16 cellular contexts compared by ENCODE assay signal in the genomic region with DNA sequence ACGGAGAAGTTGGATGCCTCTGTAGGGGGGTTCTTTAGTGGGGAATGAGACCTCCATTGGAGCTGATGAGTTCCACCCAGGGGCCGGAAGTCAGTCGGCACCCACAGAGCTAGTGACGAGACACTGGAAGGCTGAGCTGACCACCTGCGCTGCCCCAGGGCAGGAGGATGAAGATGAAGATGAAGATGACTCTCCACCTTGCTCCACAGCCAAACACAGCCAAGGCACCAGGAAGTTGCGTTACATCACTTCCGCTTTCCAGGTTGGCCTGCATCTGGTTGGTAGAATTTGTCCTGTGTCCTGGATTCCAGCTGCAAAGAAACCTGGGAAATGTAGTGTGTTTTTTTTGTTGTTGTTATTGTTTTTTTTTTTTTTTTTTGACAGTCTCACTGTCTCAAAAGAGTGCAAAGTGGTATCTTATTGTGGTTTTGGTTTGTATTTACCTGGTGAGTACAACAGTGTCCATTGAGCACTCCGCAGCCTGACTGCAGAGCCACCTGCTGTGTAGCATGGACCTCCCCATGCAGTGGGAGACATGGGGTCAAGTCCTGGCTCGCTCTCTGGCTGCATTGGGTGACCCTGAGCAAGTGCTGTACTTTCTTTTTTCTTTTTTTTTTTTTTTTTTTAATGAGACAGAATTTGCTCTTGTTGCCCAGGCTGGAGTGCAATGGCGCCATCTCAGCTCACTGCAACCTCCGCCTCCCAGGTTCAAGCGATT. TPM values are rescaled to one million over a fixed set of nuclear protein-coding genes. Genes with fewer than 3 reads are reported as not detected.
DNase-seq lines count a peak whose midpoint lies in the region; ATAC-seq, FAIRE-seq and TF ChIP-seq lines count a peak whose summit lies in the region.
"Had no signal": no experiment of that assay in that cellular context is flagged by ENCODE, and none has a peak within 500 bp of the region (broad histone marks: within the 10 kb centered on the region; RNA-seq: fewer than 3 reads in every experiment).

No MANE protein-coding gene starts in this region.

- H3K9me3 Mint-ChIP-seq in activated CD4-positive, alpha-beta memory T cell treated with anti-CD3 and anti-CD28 coated beads for 36 hours: no peaks in the 10 kb centered on the region
- H3K9me3 Mint-ChIP-seq in activated CD4-positive, alpha-beta memory T cell treated with anti-CD3 and anti-CD28 coated beads, Interleukin-2, amount 10 ng/mL, durations not matched to agents 7 days and 5 days: no peaks in the 10 kb centered on the region
- no peaks in the 10 kb centered on the region for H3K9me3 Mint-ChIP-seq in stimulated activated naive CD8-positive, alpha-beta T cell treated with anti-CD3 and anti-CD28 coated beads, Interleukin-15, amount 100 ng/mL, for 72 hours

- H3K9me3 ChIP-seq in OCI-LY1 (ENCODE audit: low read length) (0 out of 2 replicates have a peak, but pooled peaks cover 3% of the 10 kb centered on the region), K562 (replicated peaks; ENCODE audit: control insufficient read depth, insufficient read depth, low read depth, low read length) (no peaks in the 10 kb centered on the region), gastrocnemius medialis (no peaks in the 10 kb centered on the region), kidney (ENCODE audit: control insufficient read depth in 1 of 2, low read length in 2 of 2) (peaks cover 0 to 5% of the 10 kb centered on the region in 2 donors)
- H3K9me3 ChIP-seq: vagina had no signal

- TF ChIP-seq EP300 in K562 (IDR thresholded peaks at IDR 0.05; ENCODE audit: low read length): no peak

- no peaks in the 10 kb centered on the region for H3K9me1 ChIP-seq in K562 (ENCODE audit: control insufficient read depth, insufficient read depth, low read length)

- H3K27me3 Mint-ChIP-seq in activated CD4-positive, alpha-beta memory T cell treated with anti-CD3 and anti-CD28 coated beads for 36 hours: no peaks in the 10 kb centered on the region
- no peaks in the 10 kb centered on the region for H3K27me3 Mint-ChIP-seq in activated CD4-positive, alpha-beta memory T cell treated with anti-CD3 and anti-CD28 coated beads, Interleukin-2, amount 10 ng/mL, durations not matched to agents 7 days and 5 days
- no peaks in the 10 kb centered on the region for H3K27me3 Mint-ChIP-seq in stimulated activated naive CD8-positive, alpha-beta T cell treated with anti-CD3 and anti-CD28 coated beads, Interleukin-15, amount 100 ng/mL, for 72 hours

- BruUV-seq in K562 (replicated peaks; lab: Mats Ljungman, UMichigan): no TSS peak

- H3K79me2 ChIP-seq in OCI-LY1 (ENCODE audit: insufficient read depth, low read length) (peaks cover 8% of the 10 kb centered on the region), K562 (ENCODE audit: control insufficient read depth, insufficient read depth, low read length) (peaks cover 24% of the 10 kb centered on the region)

- FAIRE-seq in K562 (lab: Jason Lieb, UNC) (peak; percentile 75), kidney (lab: Jason Lieb, UNC) (no peak)

- peak overlapping the region; percentile 94 for H3K4me2 ChIP-seq in OCI-LY1 (ENCODE audit: low read length)
- 0 out of 2 replicates have a peak overlapping the region, but pooled peaks have one; percentile 99 for H3K4me2 ChIP-seq in K562 (ENCODE audit: insufficient read depth, low read length)

- H3K27ac ChIP-seq in OCI-LY1 (ENCODE audit: low read depth, low read length, poor library complexity, severe bottlenecking) (peak overlapping the region; percentile 61), K562 (ENCODE audit: extremely low read depth, low read depth, low read length) (no peak overlapping the region), gastrocnemius medialis (peak overlapping the region in 3 of 4 donors; percentile 90 to 100 (median 99)), kidney (ENCODE audit: low read depth in 2 of 2, low read length in 2 of 2) (no peak overlapping the region)

- H4K20me1 ChIP-seq in OCI-LY1 (ENCODE audit: insufficient read depth, low read length): no peaks in the 10 kb centered on the region
- H4K20me1 ChIP-seq in K562 (replicated peaks; ENCODE audit: control insufficient read depth, insufficient read depth, low read length): no peaks in the 10 kb centered on the region

- TF ChIP-seq RAD21 in K562 (CRISPR knock-in tag; conservative IDR thresholded peaks at IDR 0.05 in 1 of 2, IDR thresholded peaks at IDR 0.05 in 1 of 2): no peak

- in situ Hi-C loops in K562 (cut with MboI) (loop anchor here (10.0 kb wide), 1 partner anchor 385 kb away; the partner anchor contains the start of gene RPS11), gastrocnemius medialis (cut with MboI; ENCODE audit: low sequenced_read_pairs in 4 of 4) (loop anchor here in 2 of 4 donors (10.0 kb wide), 1 partner anchor 65 kb away; the partner anchor contains the start of genes FUZ (in 2 of the 2) and MED25 (in 2 of the 2))

- H3K4me1 ChIP-seq in OCI-LY1 (ENCODE audit: insufficient read depth, low read length, severe bottlenecking): peaks cover 30% of the 10 kb centered on the region
- peaks cover 9 to 69% of the 10 kb centered on the region in 2 experiments; a peak in 4 of 5 replicates for H3K4me1 ChIP-seq in K562 (replicated peaks in 1 of 2; ENCODE audit: control insufficient read depth in 2 of 2, insufficient read depth in 2 of 2, low read length in 2 of 2)
- peaks cover 23 to 29% of the 10 kb centered on the region in 2 donors for H3K4me1 ChIP-seq in gastrocnemius medialis
- peaks cover 14 to 18% of the 10 kb centered on the region in 2 donors for H3K4me1 ChIP-seq in kidney (ENCODE audit: control insufficient read depth in 1 of 2, insufficient read depth in 1 of 2, low read depth in 1 of 2, low read length in 2 of 2)

- DNase-seq in activated CD4-positive, alpha-beta memory T cell treated with anti-CD3 and anti-CD28 coated beads for 36 hours: peak; percentile 35
- DNase-seq in activated CD4-positive, alpha-beta memory T cell treated with anti-CD3 and anti-CD28 coated beads, Interleukin-2, amount 10 ng/mL, durations not matched to agents 7 days and 5 days: no peak
- DNase-seq in K562 (ENCODE audit: extremely low read depth in 1 of 4, low spot score in 3 of 4) (no peak), gastrocnemius medialis (peak in 1 of 2 donors; percentile 15), activated T-cell treated with anti-CD3 and anti-CD28 coated beads for 4 hours (no peak), kidney (no peak)
- DNase-seq in stimulated activated naive CD8-positive, alpha-beta T cell treated with anti-CD3 and anti-CD28 coated beads, Interleukin-15, amount 100 ng/mL, for 72 hours: no peak
- DNase-seq: activated CD8-positive, alpha-beta T cell treated with anti-CD3 and anti-CD28 coated beads, Interleukin-2, amount 10 ng/mL, durations not matched to agents 7 days and 5 days; amniotic stem cell; foreskin fibroblast; GDM1; NCI-H146; NCI-H69 had no signal

- peaks cover 46% of the 10 kb centered on the region for H3K36me3 Mint-ChIP-seq in activated CD4-positive, alpha-beta memory T cell treated with anti-CD3 and anti-CD28 coated beads for 36 hours
- H3K36me3 Mint-ChIP-seq in activated CD4-positive, alpha-beta memory T cell treated with anti-CD3 and anti-CD28 coated beads, Interleukin-2, amount 10 ng/mL, durations not matched to agents 7 days and 5 days (ENCODE audit: low read depth): peaks cover 48% of the 10 kb centered on the region

- CTCF ChIA-PET in activated CD4-positive, alpha-beta memory T cell treated with anti-CD3 and anti-CD28 coated beads for 36 hours (lab: Charles Lee): interaction anchor here (0.6 kb wide), 1 partner anchor 1521 kb away, joined by 3 read pairs; no protein-coding TSS in a partner anchor
- CTCF ChIA-PET in activated CD4-positive, alpha-beta memory T cell treated with anti-CD3 and anti-CD28 coated beads, Interleukin-2, amount 10 ng/mL, durations not matched to agents 7 days and 5 days (lab: Charles Lee): no interaction called here
- CTCF ChIA-PET in K562 (lab: Yijun Ruan, JAX; ENCODE audit: low intra/inter-chr PET ratio): no interaction called here

- no peaks in the 10 kb centered on the region for H3F3A ChIP-seq in OCI-LY1 (ENCODE audit: insufficient read depth, low read length)

- POLR2A ChIA-PET in activated CD4-positive, alpha-beta memory T cell treated with anti-CD3 and anti-CD28 coated beads for 36 hours (lab: Charles Lee): interaction anchor here (1.0 to 1.6 kb wide), 2 partner anchors 13 to 32 kb away, joined by 3 to 5 read pairs; no protein-coding TSS in a partner anchor
- POLR2A ChIA-PET in activated CD4-positive, alpha-beta memory T cell treated with anti-CD3 and anti-CD28 coated beads, Interleukin-2, amount 10 ng/mL, durations not matched to agents 7 days and 5 days (lab: Charles Lee): interaction anchor here (1.8 kb wide), 1 partner anchor 48 kb away, joined by 4 read pairs; no protein-coding TSS in a partner anchor
- POLR2A ChIA-PET in K562 (lab: Yijun Ruan, JAX): interaction anchor here (0.7 to 1.6 kb wide), 3 partner anchors 11 to 427 kb away, joined by 3 to 4 read pairs (median 4); partner anchors contain the start of genes ATF5 and NUP62

- ATAC-seq in K562 (no peak), gastrocnemius medialis (no peak)
- ATAC-seq in stimulated activated naive CD8-positive, alpha-beta T cell treated with anti-CD3 and anti-CD28 coated beads, Interleukin-15, amount 100 ng/mL, for 72 hours: no peak
- ATAC-seq: activated CD8-positive, alpha-beta T cell treated with anti-CD3 and anti-CD28 coated beads, Interleukin-2, amount 10 ng/mL, durations not matched to agents 7 days and 5 days had no signal

- H2AFZ ChIP-seq in OCI-LY1 (ENCODE audit: low read length): no peak overlapping the region
- no peak overlapping the region for H2AFZ ChIP-seq in K562 (ENCODE audit: low read depth, low read length)

- H3K27me3 ChIP-seq in OCI-LY1 (ENCODE audit: insufficient read depth, low read length) (no peaks in the 10 kb centered on the region), K562 (ENCODE audit: control insufficient read depth in 2 of 2, insufficient read depth in 2 of 2, low read length in 2 of 2) (no peaks in the 10 kb centered on the region), gastrocnemius medialis (no peaks in the 10 kb centered on the region)
- H3K27me3 ChIP-seq: vagina had no signal

- peak overlapping the region; percentile 98 for H3K9ac ChIP-seq in OCI-LY1 (ENCODE audit: low read length)
- H3K9ac ChIP-seq in K562 (ENCODE audit: insufficient read depth in 1 of 2, low read depth in 2 of 2, low read length in 2 of 2): no peak overlapping the region; a peak in 1 of 4 replicates
- no peak overlapping the region for H3K9ac ChIP-seq in kidney (ENCODE audit: low read length in 2 of 2)

- WGBS in K562 (ENCODE audit: insufficient coverage, low coverage, missing lambda C conversion rate): 87% methylated on average over 12 of the region's 12 CpGs

- TF ChIP-seq CTCF in OCI-LY1 (IDR thresholded peaks at IDR 0.05; ENCODE audit: low read length) (no peak), K562 (IDR thresholded peaks at IDR 0.05 in 2 of 3, conservative IDR thresholded peaks at IDR 0.05 in 1 of 3; ENCODE audit: insufficient read depth in 2 of 3, low read depth in 1 of 3, low read length in 3 of 3) (no peak), gastrocnemius medialis (IDR thresholded peaks at IDR 0.05 in 4 of 5, conservative IDR thresholded peaks at IDR 0.05 in 1 of 5) (no peak), kidney (IDR thresholded peaks at IDR 0.05; ENCODE audit: borderline replicate concordance, extremely low read depth, insufficient read depth) (no peak)

- H3K4me3 ChIP-seq in OCI-LY1 (ENCODE audit: low read depth, low read length, poor library complexity, severe bottlenecking): peak overlapping the region; percentile 93
- H3K4me3 ChIP-seq in K562: no peak overlapping the region
- H3K4me3 ChIP-seq in gastrocnemius medialis: no peak overlapping the region
- H3K4me3 ChIP-seq in kidney (ENCODE audit: low read length in 2 of 2): no peak overlapping the region

- TF ChIP-seq POLR2A in K562 (conservative IDR thresholded peaks at IDR 0.05): no peak
- no peak for TF ChIP-seq POLR2A in gastrocnemius medialis (IDR thresholded peaks at IDR 0.05)

- peaks cover 25% of the 10 kb centered on the region for H3K4me1 Mint-ChIP-seq in activated CD4-positive, alpha-beta memory T cell treated with anti-CD3 and anti-CD28 coated beads for 36 hours (ENCODE audit: low read depth)
- H3K4me1 Mint-ChIP-seq in activated CD4-positive, alpha-beta memory T cell treated with anti-CD3 and anti-CD28 coated beads, Interleukin-2, amount 10 ng/mL, durations not matched to agents 7 days and 5 days: peaks cover 29% of the 10 kb centered on the region
- peaks cover 33% of the 10 kb centered on the region for H3K4me1 Mint-ChIP-seq in stimulated activated naive CD8-positive, alpha-beta T cell treated with anti-CD3 and anti-CD28 coated beads, Interleukin-15, amount 100 ng/mL, for 72 hours

- no peak overlapping the region for H3K4me3 Mint-ChIP-seq in activated CD4-positive, alpha-beta memory T cell treated with anti-CD3 and anti-CD28 coated beads for 36 hours
- H3K4me3 Mint-ChIP-seq in activated CD4-positive, alpha-beta memory T cell treated with anti-CD3 and anti-CD28 coated beads, Interleukin-2, amount 10 ng/mL, durations not matched to agents 7 days and 5 days: no peak overlapping the region
- peak overlapping the region in 1 of 2 donors; percentile 27 for H3K4me3 Mint-ChIP-seq in stimulated activated naive CD8-positive, alpha-beta T cell treated with anti-CD3 and anti-CD28 coated beads, Interleukin-15, amount 100 ng/mL, for 72 hours
- H3K4me3 Mint-ChIP-seq: activated CD8-positive, alpha-beta T cell treated with anti-CD3 and anti-CD28 coated beads, Interleukin-2, amount 10 ng/mL, durations not matched to agents 7 days and 5 days had no signal

- no peaks in the 10 kb centered on the region for H3K9me2 ChIP-seq in OCI-LY1 (ENCODE audit: low read depth, low read length)

- H3K36me3 ChIP-seq in OCI-LY1 (ENCODE audit: insufficient read depth, low read length) (peaks cover 47% of the 10 kb centered on the region), K562 (ENCODE audit: control insufficient read depth, insufficient read depth, low read length) (peaks cover 57% of the 10 kb centered on the region), gastrocnemius medialis (peaks cover 14 to 64% of the 10 kb centered on the region in 2 donors), kidney (ENCODE audit: control insufficient read depth in 1 of 2, insufficient read depth in 2 of 2, low read length in 2 of 2) (peaks cover 31 to 56% of the 10 kb centered on the region in 2 donors)

- H3K27ac Mint-ChIP-seq in activated CD4-positive, alpha-beta memory T cell treated with anti-CD3 and anti-CD28 coated beads for 36 hours: peak overlapping the region; percentile 49
- H3K27ac Mint-ChIP-seq in activated CD4-positive, alpha-beta memory T cell treated with anti-CD3 and anti-CD28 coated beads, Interleukin-2, amount 10 ng/mL, durations not matched to agents 7 days and 5 days: no peak overlapping the region
- no peak overlapping the region for H3K27ac Mint-ChIP-seq in stimulated activated naive CD8-positive, alpha-beta T cell treated with anti-CD3 and anti-CD28 coated beads, Interleukin-15, amount 100 ng/mL, for 72 hours
- H3K27ac Mint-ChIP-seq: activated CD8-positive, alpha-beta T cell treated with anti-CD3 and anti-CD28 coated beads, Interleukin-2, amount 10 ng/mL, durations not matched to agents 7 days and 5 days had no signal

- intact Hi-C loops in activated CD4-positive, alpha-beta memory T cell treated with anti-CD3 and anti-CD28 coated beads for 36 hours (cut with micrococcal nuclease): loop anchor here (5.0 kb wide), 1 partner anchor 382 kb away; the partner anchor contains the start of gene RPS11
- intact Hi-C loops in K562 (cut with micrococcal nuclease) (loop anchor here (10.0 kb wide), 1 partner anchor 165 kb away; no protein-coding TSS in a partner anchor), gastrocnemius medialis (cut with DNase I; ENCODE audit: low total_unique reads) (loop anchor here (5.0 to 10.0 kb wide), 4 partner anchors 323 to 1245 kb away; partner anchors contain the start of genes DBP, MYH14 and RPS11), kidney (cut with DNase I) (no loop called here)

RNA-seq across cellular contexts. Expression of gene TBC1D17, which starts 1.9 kb away (rescaled TPM):
- total RNA-seq in activated CD4-positive, alpha-beta memory T cell treated with anti-CD3 and anti-CD28 coated beads for 36 hours: 10 to 100 TPM; 32.5 to 34.7 TPM
- 10 to 100 TPM; 42.3 to 47.6 TPM for total RNA-seq in activated CD4-positive, alpha-beta memory T cell treated with anti-CD3 and anti-CD28 coated beads, Interleukin-2, amount 10 ng/mL, durations not matched to agents 7 days and 5 days
- total RNA-seq in K562 (2011; cell fraction: chromatin; rRNA removed; ENCODE audit: low replicate concordance): 34.8 and 78.7 TPM in 2 replicates
- 40.9 and 43.4 TPM in 2 replicates for total RNA-seq in K562 (2011; cell fraction: nucleolus; rRNA removed)
- 33.2 and 34.5 TPM in 2 replicates for total RNA-seq in K562 (2011; cell fraction: nucleoplasm; rRNA removed)
- total RNA-seq in K562 (2014; rRNA removed) (3.8 and 6.8 TPM in 2 replicates), K562 (2014; rRNA removed; fragmentation: Illumina TruSeq; extraction: Trizol) (2.6 and 3.2 TPM in 2 replicates), K562 (2015; rRNA removed; fragmentation: Illumina TruSeq; extraction: Trizol) (2.4 and 3.5 TPM in 2 replicates), K562 (2021) (14.2 and 16.0 TPM in 2 replicates), gastrocnemius medialis (10 to 100 TPM; 48.7 to 84.3 (median 66.4) TPM), kidney (43.6 TPM)
- polyA plus RNA-seq in K562 (2011; rRNA removed) (7.4 and 10.5 TPM in 2 replicates), K562 (2014; fragmentation: Illumina TruSeq; extraction: Trizol) (8.7 and 11.7 TPM in 2 replicates), K562 (2014; fragmentation: Nextera tagmentation; extraction: Ambion mirVana) (under 1 TPM; 0.42 to 0.46 TPM), K562 (2014; rRNA removed) (14.7 and 18.2 TPM in 2 replicates), kidney (ENCODE audit: insufficient read depth, low read depth, low replicate concordance) (34.8 TPM)
- polyA plus RNA-seq in K562 (2011; cell fraction: cytosol; rRNA removed): 8.7 and 14.7 TPM in 2 replicates
- polyA plus RNA-seq in K562 (2011; cell fraction: nucleus; rRNA removed): 33.2 and 48.4 TPM in 2 replicates
- 15.8 and 16.9 TPM in 2 replicates for polyA plus RNA-seq in K562 (2012)
- polyA minus RNA-seq in K562 (2011; rRNA and poly(A)+ RNA removed): 5.7 and 7.2 TPM in 2 replicates
- polyA minus RNA-seq in K562 (2011; cell fraction: cytosol; rRNA and poly(A)+ RNA removed): 9.1 and 9.2 TPM in 2 replicates
- polyA minus RNA-seq in K562 (2011; cell fraction: nucleus; rRNA and poly(A)+ RNA removed): 12.3 and 15.3 TPM in 2 replicates

RNA-seq across cellular contexts. Expression of gene AKT1S1, which starts 2.2 kb away (rescaled TPM):
- total RNA-seq in activated CD4-positive, alpha-beta memory T cell treated with anti-CD3 and anti-CD28 coated beads for 36 hours: 10 to 100 TPM; 19.6 TPM
- 10 to 100 TPM; 20.2 to 23.0 TPM for total RNA-seq in activated CD4-positive, alpha-beta memory T cell treated with anti-CD3 and anti-CD28 coated beads, Interleukin-2, amount 10 ng/mL, durations not matched to agents 7 days and 5 days
- 24.5 and 49.9 TPM in 2 replicates for total RNA-seq in K562 (2011; cell fraction: chromatin; rRNA removed; ENCODE audit: low replicate concordance)
- 34.3 and 39.9 TPM in 2 replicates for total RNA-seq in K562 (2011; cell fraction: nucleolus; rRNA removed)
- 26.9 and 29.9 TPM in 2 replicates for total RNA-seq in K562 (2011; cell fraction: nucleoplasm; rRNA removed)
- total RNA-seq in K562 (2014; rRNA removed) (25.7 and 33.8 TPM in 2 replicates), K562 (2014; rRNA removed; fragmentation: Illumina TruSeq; extraction: Trizol) (5.7 and 6.9 TPM in 2 replicates), K562 (2015; rRNA removed; fragmentation: Illumina TruSeq; extraction: Trizol) (13.5 and 14.4 TPM in 2 replicates), K562 (2021) (50.1 and 50.3 TPM in 2 replicates), gastrocnemius medialis (10 to 100 TPM; 23.8 to 56.8 (median 43.4) TPM), kidney (33.7 TPM)
- polyA plus RNA-seq in K562 (2011; rRNA removed) (17.1 and 22.4 TPM in 2 replicates), K562 (2014; fragmentation: Illumina TruSeq; extraction: Trizol) (39.0 and 40.7 TPM in 2 replicates), K562 (2014; fragmentation: Nextera tagmentation; extraction: Ambion mirVana) (1 to 10 TPM; 1.2 TPM), K562 (2014; rRNA removed) (38.2 and 45.4 TPM in 2 replicates), kidney (ENCODE audit: insufficient read depth, low read depth, low replicate concordance) (47.2 TPM)
- polyA plus RNA-seq in K562 (2011; cell fraction: cytosol; rRNA removed): 34.5 and 68.9 TPM in 2 replicates
- 33.2 and 55.4 TPM in 2 replicates for polyA plus RNA-seq in K562 (2011; cell fraction: nucleus; rRNA removed)
- polyA plus RNA-seq in K562 (2012): 31.8 and 37.6 TPM in 2 replicates
- 7.8 and 10.3 TPM in 2 replicates for polyA minus RNA-seq in K562 (2011; rRNA and poly(A)+ RNA removed)
- polyA minus RNA-seq in K562 (2011; cell fraction: cytosol; rRNA and poly(A)+ RNA removed): 17.4 and 21.4 TPM in 2 replicates
- polyA minus RNA-seq in K562 (2011; cell fraction: nucleus; rRNA and poly(A)+ RNA removed): 18.2 and 22.4 TPM in 2 replicates

RNA-seq across cellular contexts. Expression of gene PNKP, which starts 12.0 kb away (rescaled TPM):
- 10 to 100 TPM; 88.7 to 98.6 TPM for total RNA-seq in activated CD4-positive, alpha-beta memory T cell treated with anti-CD3 and anti-CD28 coated beads for 36 hours
- 100 to 1,000 TPM; 121 to 129 TPM for total RNA-seq in activated CD4-positive, alpha-beta memory T cell treated with anti-CD3 and anti-CD28 coated beads, Interleukin-2, amount 10 ng/mL, durations not matched to agents 7 days and 5 days
- 168 and 404 TPM in 2 replicates for total RNA-seq in K562 (2011; cell fraction: chromatin; rRNA removed; ENCODE audit: low replicate concordance)
- 252 and 258 TPM in 2 replicates for total RNA-seq in K562 (2011; cell fraction: nucleolus; rRNA removed)
- total RNA-seq in K562 (2011; cell fraction: nucleoplasm; rRNA removed): 178 and 185 TPM in 2 replicates
- total RNA-seq in K562 (2014; rRNA removed) (56.0 and 59.3 TPM in 2 replicates), K562 (2014; rRNA removed; fragmentation: Illumina TruSeq; extraction: Trizol) (12.3 and 18.1 TPM in 2 replicates), K562 (2015; rRNA removed; fragmentation: Illumina TruSeq; extraction: Trizol) (25.3 and 29.4 TPM in 2 replicates), K562 (2021) (84.9 and 85.4 TPM in 2 replicates), gastrocnemius medialis (10 to 100 TPM; 14.9 to 43.4 (median 21.1) TPM), kidney (101 TPM)
- polyA plus RNA-seq in K562 (2011; rRNA removed) (13.7 and 21.3 TPM in 2 replicates), K562 (2014; fragmentation: Illumina TruSeq; extraction: Trizol) (26.7 and 30.0 TPM in 2 replicates), K562 (2014; fragmentation: Nextera tagmentation; extraction: Ambion mirVana) (1 to 10 TPM; 2.8 to 3.1 TPM), K562 (2014; rRNA removed) (64.0 and 71.3 TPM in 2 replicates), kidney (ENCODE audit: insufficient read depth, low read depth, low replicate concordance) (45.5 TPM)
- polyA plus RNA-seq in K562 (2011; cell fraction: cytosol; rRNA removed): 12.2 and 25.9 TPM in 2 replicates
- 123 and 164 TPM in 2 replicates for polyA plus RNA-seq in K562 (2011; cell fraction: nucleus; rRNA removed)
- 56.7 and 64.2 TPM in 2 replicates for polyA plus RNA-seq in K562 (2012)
- 6.7 and 8.2 TPM in 2 replicates for polyA minus RNA-seq in K562 (2011; rRNA and poly(A)+ RNA removed)
- 22.8 and 136 TPM in 2 replicates for polyA minus RNA-seq in K562 (2011; cell fraction: cytosol; rRNA and poly(A)+ RNA removed)
- polyA minus RNA-seq in K562 (2011; cell fraction: nucleus; rRNA and poly(A)+ RNA removed): 48.2 and 49.9 TPM in 2 replicates

RNA-seq across cellular contexts. Expression of gene IL4I1, which starts 17.3 kb away (rescaled TPM):
- total RNA-seq in activated CD4-positive, alpha-beta memory T cell treated with anti-CD3 and anti-CD28 coated beads for 36 hours: 100 to 1,000 TPM; 108 to 111 TPM
- total RNA-seq in activated CD4-positive, alpha-beta memory T cell treated with anti-CD3 and anti-CD28 coated beads, Interleukin-2, amount 10 ng/mL, durations not matched to agents 7 days and 5 days: 10 to 100 TPM; 25.7 to 26.4 TPM
- 0.93 TPM in 1 of 2 replicates, not detected in the other for total RNA-seq in K562 (2011; cell fraction: chromatin; rRNA removed; ENCODE audit: low replicate concordance)
- total RNA-seq in K562 (2011; cell fraction: nucleolus; rRNA removed): 1.8 TPM in 2 replicates
- 0.37 and 0.46 TPM in 2 replicates for total RNA-seq in K562 (2011; cell fraction: nucleoplasm; rRNA removed)
- total RNA-seq in K562 (2014; rRNA removed) (0.90 and 0.95 TPM in 2 replicates), K562 (2014; rRNA removed; fragmentation: Illumina TruSeq; extraction: Trizol) (0.33 TPM in 1 of 2 replicates, not detected in the other), K562 (2015; rRNA removed; fragmentation: Illumina TruSeq; extraction: Trizol) (0.19 and 0.43 TPM in 2 replicates), K562 (2021) (0.55 and 0.76 TPM in 2 replicates), gastrocnemius medialis (1 to 10 TPM in 1 of 4 donors, under 1 TPM in 1, not detected in 2; 0.15 to 1.1 TPM), kidney (12.8 TPM)
- polyA plus RNA-seq in K562 (2011; rRNA removed) (0.06 and 0.31 TPM in 2 replicates), K562 (2014; fragmentation: Illumina TruSeq; extraction: Trizol) (0.15 TPM in 1 of 2 replicates, not detected in the other), K562 (2014; fragmentation: Nextera tagmentation; extraction: Ambion mirVana) (under 1 TPM in 1 of 2 experiments, not detected in 1; 0.13 TPM), K562 (2014; rRNA removed) (0.09 and 0.44 TPM in 2 replicates), kidney (ENCODE audit: insufficient read depth, low read depth, low replicate concordance) (0.82 TPM)
- 0.04 and 0.36 TPM in 2 replicates for polyA plus RNA-seq in K562 (2011; cell fraction: cytosol; rRNA removed)
- 0.24 and 0.27 TPM in 2 replicates for polyA plus RNA-seq in K562 (2011; cell fraction: nucleus; rRNA removed)
- 0.50 and 0.56 TPM in 2 replicates for polyA plus RNA-seq in K562 (2012)
- 0.11 TPM in 1 of 2 replicates, not detected in the other for polyA minus RNA-seq in K562 (2011; rRNA and poly(A)+ RNA removed)
- polyA minus RNA-seq in K562 (2011; cell fraction: cytosol; rRNA and poly(A)+ RNA removed): 0.67 and 0.73 TPM in 2 replicates
- polyA minus RNA-seq in K562 (2011; cell fraction: nucleus; rRNA and poly(A)+ RNA removed): 0.67 and 0.81 TPM in 2 replicates
- total RNA-seq: vagina had no signal
- polyA plus RNA-seq: neural cell had no signal

RNA-seq across cellular contexts. Expression of gene PTOV1, which starts 28.4 kb away (rescaled TPM):
- 100 to 1,000 TPM; 105 to 108 TPM for total RNA-seq in activated CD4-positive, alpha-beta memory T cell treated with anti-CD3 and anti-CD28 coated beads for 36 hours
- 10 to 100 TPM; 69.3 to 71.7 TPM for total RNA-seq in activated CD4-positive, alpha-beta memory T cell treated with anti-CD3 and anti-CD28 coated beads, Interleukin-2, amount 10 ng/mL, durations not matched to agents 7 days and 5 days
- total RNA-seq in K562 (2011; cell fraction: chromatin; rRNA removed; ENCODE audit: low replicate concordance): 128 and 364 TPM in 2 replicates
- 274 and 281 TPM in 2 replicates for total RNA-seq in K562 (2011; cell fraction: nucleolus; rRNA removed)
- total RNA-seq in K562 (2011; cell fraction: nucleoplasm; rRNA removed): 195 and 218 TPM in 2 replicates
- total RNA-seq in K562 (2014; rRNA removed): 61.3 and 79.5 TPM in 2 replicates
- 14.0 and 23.3 TPM in 2 replicates for total RNA-seq in K562 (2014; rRNA removed; fragmentation: Illumina TruSeq; extraction: Trizol)
- total RNA-seq in K562 (2015; rRNA removed; fragmentation: Illumina TruSeq; extraction: Trizol): 43.5 and 44.6 TPM in 2 replicates
- 156 and 169 TPM in 2 replicates for total RNA-seq in K562 (2021)
- 33.0 and 58.6 TPM in 2 replicates for polyA plus RNA-seq in K562 (2011; rRNA removed)
- 39.8 and 67.6 TPM in 2 replicates for polyA plus RNA-seq in K562 (2011; cell fraction: cytosol; rRNA removed)
- 302 and 359 TPM in 2 replicates for polyA plus RNA-seq in K562 (2011; cell fraction: nucleus; rRNA removed)
- 104 and 153 TPM in 2 replicates for polyA plus RNA-seq in K562 (2012)
- polyA plus RNA-seq in K562 (2014; fragmentation: Illumina TruSeq; extraction: Trizol): 61.7 and 81.3 TPM in 2 replicates
- 1 to 10 TPM; 4.9 to 9.3 TPM for polyA plus RNA-seq in K562 (2014; fragmentation: Nextera tagmentation; extraction: Ambion mirVana)
- polyA plus RNA-seq in K562 (2014; rRNA removed): 68.1 and 75.0 TPM in 2 replicates
- polyA minus RNA-seq in K562 (2011; rRNA and poly(A)+ RNA removed): 22.8 and 25.3 TPM in 2 replicates
- polyA minus RNA-seq in K562 (2011; cell fraction: cytosol; rRNA and poly(A)+ RNA removed): 60.9 and 84.8 TPM in 2 replicates
- 81.6 and 99.6 TPM in 2 replicates for polyA minus RNA-seq in K562 (2011; cell fraction: nucleus; rRNA and poly(A)+ RNA removed)
- total RNA-seq in gastrocnemius medialis: 10 to 100 TPM; 77.6 to 88.2 (median 87.0) TPM
- 118 TPM for total RNA-seq in kidney
- 235 TPM for polyA plus RNA-seq in kidney (ENCODE audit: insufficient read depth, low read depth, low replicate concordance)

Comparison
In these comparisons a context has a peak if more than half of its experiments do, and no peak if none do; other contexts are left out.
1. H3K27ac ChIP-seq: peak in OCI-LY1 (single experiment) and gastrocnemius medialis (3 of 4); none in K562 (single experiment) and kidney (0 of 2).